In genomic region chr2:224922142-224922727, GRCh38 we compare ENCODE assay signal across 8 cellular contexts.
DNase-seq lines count a peak whose midpoint lies in the region; ATAC-seq and TF ChIP-seq lines count a peak whose summit lies in the region.

No MANE protein-coding gene starts in this region.

- peak overlapping the region in 1 of 10 donors; percentile 76 for H3K27ac ChIP-seq in heart right ventricle
- H3K27ac ChIP-seq in left ventricle myocardium inferior (replicated peaks): no peak overlapping the region
- peak overlapping the region in 12 of 21 experiments; percentile 11 to 82 (median 36) for H3K27ac ChIP-seq in skin epidermis

- H3K27ac Mint-ChIP-seq in activated CD4-positive, alpha-beta memory T cell treated with anti-CD3 and anti-CD28 coated beads, Interleukin-2, amount 10 ng/mL, durations not matched to agents 7 days and 5 days: peak overlapping the region; percentile 92
- H3K27ac Mint-ChIP-seq in Calu3 (ENCODE audit: unreplicated experiment): no peak overlapping the region

- H3K4me3 ChIP-seq in heart right ventricle: no peak overlapping the region
- H3K4me3 ChIP-seq in left ventricle myocardium inferior: no peak overlapping the region
- H3K4me3 ChIP-seq in skin epidermis: no peak overlapping the region

- TF ChIP-seq CTCF in heart right ventricle (IDR thresholded peaks at IDR 0.05): no peak
- TF ChIP-seq CTCF in left ventricle myocardium inferior (IDR thresholded peaks at IDR 0.05; ENCODE audit: borderline replicate concordance): no peak
- no peak for TF ChIP-seq CTCF in Calu3 (IDR thresholded peaks at IDR 0.05; ENCODE audit: unreplicated experiment)

- no peaks in the 10 kb centered on the region for H3K27me3 Mint-ChIP-seq in activated CD4-positive, alpha-beta memory T cell treated with anti-CD3 and anti-CD28 coated beads, Interleukin-2, amount 10 ng/mL, durations not matched to agents 7 days and 5 days
- no peaks in the 10 kb centered on the region for H3K27me3 Mint-ChIP-seq in Calu3 (ENCODE audit: unreplicated experiment)

- H3K9me3 ChIP-seq in heart right ventricle (no peaks in the 10 kb centered on the region), left ventricle myocardium inferior (replicated peaks) (no peaks in the 10 kb centered on the region)

- H3K4me1 Mint-ChIP-seq in activated CD4-positive, alpha-beta memory T cell treated with anti-CD3 and anti-CD28 coated beads, Interleukin-2, amount 10 ng/mL, durations not matched to agents 7 days and 5 days: peaks cover 60% of the 10 kb centered on the region
- H3K4me1 Mint-ChIP-seq in Calu3 (ENCODE audit: low read depth, unreplicated experiment): peaks cover 7% of the 10 kb centered on the region

- POLR2A ChIA-PET in activated CD4-positive, alpha-beta memory T cell treated with anti-CD3 and anti-CD28 coated beads, Interleukin-2, amount 10 ng/mL, durations not matched to agents 7 days and 5 days (lab: Charles Lee): interaction anchor here (0.9 to 2.6 kb wide), 12 partner anchors 9 to 130 kb away, joined by 3 to 40 read pairs (median 4); no protein-coding TSS in a partner anchor

- H3K36me3 ChIP-seq in heart right ventricle (peaks cover 0 to 8% (median 0%) of the 10 kb centered on the region in 9 donors), left ventricle myocardium inferior (no peaks in the 10 kb centered on the region)

- no TSS peak for BruUV-seq in Calu3 (replicated peaks; lab: Mats Ljungman, UMichigan)

- no peaks in the 10 kb centered on the region for H3K9me3 Mint-ChIP-seq in activated CD4-positive, alpha-beta memory T cell treated with anti-CD3 and anti-CD28 coated beads, Interleukin-2, amount 10 ng/mL, durations not matched to agents 7 days and 5 days
- no peaks in the 10 kb centered on the region for H3K9me3 Mint-ChIP-seq in Calu3 (ENCODE audit: low read depth, unreplicated experiment)

- 42 to 55% methylated on average over 2 of the region's 2 CpGs for WGBS in heart right ventricle, 2 donors

- DNase-seq in heart right ventricle (no peak), left ventricle myocardium inferior (no peak), NCI-H82 treated with DMSO at 0.1 percent for 48 hours (lab: John Stamatoyannopoulos, UW; ENCODE audit: unreplicated experiment) (no peak), Calu3 (no peak), iPS-NIHi11 (ENCODE audit: low spot score) (no peak)
- DNase-seq in activated CD4-positive, alpha-beta memory T cell treated with anti-CD3 and anti-CD28 coated beads, Interleukin-2, amount 10 ng/mL, durations not matched to agents 7 days and 5 days: no peak

- peak in 5 of 8 donors; percentile 31 to 57 (median 54) for ATAC-seq in heart right ventricle
- ATAC-seq in HG03108 (IDR thresholded peaks at IDR 0.05; ENCODE audit: unreplicated experiment): peak; percentile 71

- H3K4me3 Mint-ChIP-seq in activated CD4-positive, alpha-beta memory T cell treated with anti-CD3 and anti-CD28 coated beads, Interleukin-2, amount 10 ng/mL, durations not matched to agents 7 days and 5 days: peak overlapping the region; percentile 14
- H3K4me3 Mint-ChIP-seq in Calu3 (ENCODE audit: low read depth, unreplicated experiment): no peak overlapping the region

- CTCF ChIA-PET in activated CD4-positive, alpha-beta memory T cell treated with anti-CD3 and anti-CD28 coated beads, Interleukin-2, amount 10 ng/mL, durations not matched to agents 7 days and 5 days (lab: Charles Lee): interaction anchor here (0.7 to 1.1 kb wide), 6 partner anchors 11 to 81 kb away, joined by 3 to 4 read pairs (median 3); no protein-coding TSS in a partner anchor
- CTCF ChIA-PET in Calu3 (lab: Charles Lee): interaction anchor here (0.6 kb wide), 1 partner anchor 778 kb away, joined by 4 read pairs; no protein-coding TSS in a partner anchor

- peaks cover 46% of the 10 kb centered on the region for H3K36me3 Mint-ChIP-seq in activated CD4-positive, alpha-beta memory T cell treated with anti-CD3 and anti-CD28 coated beads, Interleukin-2, amount 10 ng/mL, durations not matched to agents 7 days and 5 days (ENCODE audit: low read depth)
- H3K36me3 Mint-ChIP-seq in Calu3 (ENCODE audit: insufficient read depth, unreplicated experiment): no peaks in the 10 kb centered on the region

- H3K27me3 ChIP-seq in heart right ventricle (no peaks in the 10 kb centered on the region), left ventricle myocardium inferior (ENCODE audit: low read depth) (no peaks in the 10 kb centered on the region)

- H3K4me1 ChIP-seq in heart right ventricle: peaks cover 0 to 58% (median 0%) of the 10 kb centered on the region in 9 donors
- no peaks in the 10 kb centered on the region for H3K4me1 ChIP-seq in left ventricle myocardium inferior

- intact Hi-C loops in heart right ventricle (cut with DNase I): no loop called here
- intact Hi-C loops in left ventricle myocardium inferior (cut with micrococcal nuclease): no loop called here
- intact Hi-C loops in Calu3 (cut with micrococcal nuclease; ENCODE audit: unreplicated experiment): no loop called here
